Comparison of ENCODE assay signal across 10 cellular contexts in genomic region chr5:113336975-113337374, GRCh38.
DNase-seq lines count a peak whose midpoint lies in the region; ATAC-seq and TF ChIP-seq lines count a peak whose summit lies in the region.
"Had no signal": no experiment of that assay in that cellular context is flagged by ENCODE, and none has a peak within 500 bp of the region (broad histone marks: within the 10 kb centered on the region; RNA-seq: fewer than 3 reads in every experiment).

No MANE protein-coding gene starts in this region.

- ATAC-seq in body of pancreas (peak; percentile 50), left lung (peak; percentile 76), GM18873 (IDR thresholded peaks at IDR 0.05; ENCODE audit: low FRiP score, unreplicated experiment) (no peak), GM21723 (IDR thresholded peaks at IDR 0.05; ENCODE audit: unreplicated experiment) (no peak)
- no peak for ATAC-seq in activated T-cell treated with anti-CD3 and anti-CD28 coated beads, Interleukin-2, amount 50 U/mL, for 4 hours

- TF ChIP-seq POLR2A in body of pancreas (IDR thresholded peaks at IDR 0.05) = no peak

- no peak overlapping the region for H3K4me3 ChIP-seq in body of pancreas
- H3K4me3 ChIP-seq in left lung = no peak overlapping the region

- H3K27ac ChIP-seq in body of pancreas (no peak overlapping the region), left lung (no peak overlapping the region)

- 47% methylated on average over 3 to 4 of the region's 4 CpGs for WGBS in body of pancreas, 2 donors

- H3K4me3 Mint-ChIP-seq in activated T-cell treated with anti-CD3 and anti-CD28 coated beads, Interleukin-2, amount 50 U/mL, for 4 hours = no peak overlapping the region
- H3K4me3 Mint-ChIP-seq: activated B cell treated with CpG ODN at 0.5 μM for 24 hours; natural killer cell treated with Interleukin-12 subunit alpha and Interleukin-12 subunit beta and Interleukin-15 and Interleukin-18, amount 100 ng/mL, for 72 hours had no signal

- H3K9me3 ChIP-seq in body of pancreas (no peaks in the 10 kb centered on the region), left lung (no peaks in the 10 kb centered on the region)

- H3K27me3 ChIP-seq in body of pancreas (no peaks in the 10 kb centered on the region), left lung (no peaks in the 10 kb centered on the region)

- TF ChIP-seq CTCF in body of pancreas (IDR thresholded peaks at IDR 0.05) = peak in 5 of 7 experiments; percentile 26 to 63 (median 50)
- TF ChIP-seq CTCF in left lung (IDR thresholded peaks at IDR 0.05) = peak in 1 of 2 donors; percentile 22

- H3K36me3 Mint-ChIP-seq in activated T-cell treated with anti-CD3 and anti-CD28 coated beads, Interleukin-2, amount 50 U/mL, for 4 hours (ENCODE audit: insufficient read depth) = no peaks in the 10 kb centered on the region
- H3K36me3 Mint-ChIP-seq: natural killer cell treated with Interleukin-12 subunit alpha and Interleukin-12 subunit beta and Interleukin-15 and Interleukin-18, amount 100 ng/mL, for 72 hours had no signal

- H3K36me3 ChIP-seq in body of pancreas (replicated peaks in 1 of 2; ENCODE audit: insufficient read depth in 1 of 2, low read depth in 2 of 2) = no peaks in the 10 kb centered on the region
- no peaks in the 10 kb centered on the region for H3K36me3 ChIP-seq in left lung

- no peaks in the 10 kb centered on the region for H3K9me3 Mint-ChIP-seq in activated T-cell treated with anti-CD3 and anti-CD28 coated beads, Interleukin-2, amount 50 U/mL, for 4 hours
- H3K9me3 Mint-ChIP-seq: activated B cell treated with CpG ODN at 0.5 μM for 24 hours; natural killer cell treated with Interleukin-12 subunit alpha and Interleukin-12 subunit beta and Interleukin-15 and Interleukin-18, amount 100 ng/mL, for 72 hours had no signal

- peaks cover 8% of the 10 kb centered on the region for H3K27me3 Mint-ChIP-seq in activated T-cell treated with anti-CD3 and anti-CD28 coated beads, Interleukin-2, amount 50 U/mL, for 4 hours (ENCODE audit: low read depth)

- H3K4me1 ChIP-seq in body of pancreas (peaks cover 4% of the 10 kb centered on the region), left lung (no peaks in the 10 kb centered on the region)

- DNase-seq in NK-92 treated with Interleukin-12 subunit alpha and Interleukin-12 subunit beta, amount 100 ng/mL, for 24 hours (lab: John Stamatoyannopoulos, UW) = peak; percentile 5
- no peak for DNase-seq in NK-92 (lab: John Stamatoyannopoulos, UW; ENCODE audit: unreplicated experiment)
- DNase-seq in NCI-H2227 (lab: John Stamatoyannopoulos, UW; ENCODE audit: unreplicated experiment) = peak; percentile 36
- peak in 3 of 4 donors; percentile 32 to 59 (median 46) for DNase-seq in body of pancreas
- no peak for DNase-seq in left lung
- no peak for DNase-seq in activated T-cell treated with anti-CD3 and anti-CD28 coated beads, Interleukin-2, amount 50 U/mL, for 4 hours
- DNase-seq: activated B cell treated with CpG ODN at 0.5 μM for 24 hours had no signal

- intact Hi-C loops in body of pancreas (cut with DNase I) = no loop called here
- intact Hi-C loops in left lung (cut with DNase I) = loop anchor here in 1 of 2 donors (5.0 to 10.0 kb wide), 2 partner anchors 270 to 342 kb away; no protein-coding TSS in a partner anchor

- H3K4me1 Mint-ChIP-seq in activated T-cell treated with anti-CD3 and anti-CD28 coated beads, Interleukin-2, amount 50 U/mL, for 4 hours (ENCODE audit: low read depth) = peaks cover 3% of the 10 kb centered on the region
- H3K4me1 Mint-ChIP-seq: activated B cell treated with CpG ODN at 0.5 μM for 24 hours had no signal

Comparison
In these comparisons a context has a peak if more than half of its experiments do, and no peak if none do; other contexts are left out.
1. DNase-seq: peak in NK-92 treated with Interleukin-12 subunit alpha and Interleukin-12 subunit beta, amount 100 ng/mL, for 24 hours (single experiment), NCI-H2227 (single experiment) and body of pancreas (3 of 4); none in NK-92 (single experiment), left lung (0 of 2) and activated T-cell treated with anti-CD3 and anti-CD28 coated beads, Interleukin-2, amount 50 U/mL, for 4 hours (single experiment).
2. ATAC-seq: peak in body of pancreas (single experiment) and left lung (single experiment); none in activated T-cell treated with anti-CD3 and anti-CD28 coated beads, Interleukin-2, amount 50 U/mL, for 4 hours (0 of 2), GM18873 (single experiment) and GM21723 (single experiment).